ENCODE assay signal across 17 cellular contexts in the genomic region with DNA sequence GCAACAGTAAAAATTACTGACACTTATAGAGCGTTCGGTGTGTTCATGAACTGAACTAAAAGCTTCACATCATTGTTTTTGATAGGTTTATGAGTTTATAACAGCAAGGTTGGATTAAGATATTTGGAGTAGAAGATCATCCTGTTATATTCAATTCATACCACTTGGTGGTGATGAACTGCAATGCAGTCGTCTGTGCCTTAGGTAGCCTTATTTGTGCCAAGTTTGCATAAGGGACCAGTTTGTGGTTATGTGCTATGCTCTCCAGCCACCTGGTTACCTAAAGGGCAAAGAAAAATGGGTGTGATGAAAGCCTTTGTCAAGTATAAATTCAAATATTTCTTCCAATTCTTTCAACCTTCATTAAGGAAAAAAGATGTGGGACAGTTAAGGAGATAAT.
DNase-seq lines count a peak whose midpoint lies in the region; ATAC-seq, FAIRE-seq and TF ChIP-seq lines count a peak whose summit lies in the region.
"Had no signal": no experiment of that assay in that cellular context is flagged by ENCODE, and none has a peak within 500 bp of the region (broad histone marks: within the 10 kb centered on the region; RNA-seq: fewer than 3 reads in every experiment).

No MANE protein-coding gene starts in this region.

- BruUV-seq in MCF 10A (replicated peaks; lab: Mats Ljungman, UMichigan), result no TSS peak

- in situ Hi-C loops in SK-MEL-5 (cut with HindIII; ENCODE audit: low pct_unique_long_range_greater_than_20kb, low sequenced_read_pairs), result no loop called here

- CTCF ChIA-PET in MCF 10A (lab: Yijun Ruan, JAX), result no interaction called here

- H3K27ac Mint-ChIP-seq in MCF 10A (ENCODE audit: low read depth, unreplicated experiment), result no peak overlapping the region
- H3K27ac Mint-ChIP-seq: activated T-helper 17 cell treated with anti-CD3 and anti-CD28 coated beads, Interleukin-2, amount 50 U/mL, for 72 hours had no signal

- DNase-seq in MCF 10A (ENCODE audit: unreplicated experiment), result peak; percentile 9
- no peak for DNase-seq in breast epithelium (ENCODE audit: low spot score in 2 of 2)
- peak; percentile 37 for DNase-seq in NCI-H1105 (lab: John Stamatoyannopoulos, UW)
- peak; percentile 25 for DNase-seq in SK-MEL-5 (ENCODE audit: low read depth, low spot score)
- DNase-seq in urothelium cell line (ENCODE audit: low spot score), result peak; percentile 11
- DNase-seq: foreskin melanocyte; Karpas-422; stimulated activated CD4-positive, alpha-beta T cell treated with anti-CD3 and anti-CD28 coated beads, Interleukin-4, amount 100 ng/mL, for 24 hours; stimulated activated naive CD8-positive, alpha-beta T cell treated with anti-CD3 and anti-CD28 coated beads, Interleukin-15, Interleukin-2, amounts not matched to agents 100 U/mL and 50 U/mL, for 24 hours; T-helper 1 cell had no signal

- H3K27me3 Mint-ChIP-seq in MCF 10A (ENCODE audit: insufficient read depth, unreplicated experiment), result peaks cover 24% of the 10 kb centered on the region
- H3K27me3 Mint-ChIP-seq: activated T-helper 17 cell treated with anti-CD3 and anti-CD28 coated beads, Interleukin-2, amount 50 U/mL, for 72 hours had no signal

- H3K36me3 Mint-ChIP-seq in MCF 10A (ENCODE audit: insufficient read depth, unreplicated experiment), result no peaks in the 10 kb centered on the region

- intact Hi-C loops in MCF 10A (cut with micrococcal nuclease), result no loop called here
- intact Hi-C loops in breast epithelium (cut with DNase I; ENCODE audit: low total_unique reads), result no loop called here

- TF ChIP-seq POLR2A in breast epithelium (IDR thresholded peaks at IDR 0.05), result no peak

- no peak overlapping the region for H3K27ac ChIP-seq in breast epithelium
- H3K27ac ChIP-seq: BLaER1 had no signal

- no peaks in the 10 kb centered on the region for H3K9me3 ChIP-seq in breast epithelium
- H3K9me3 ChIP-seq: BLaER1 had no signal

- no peaks in the 10 kb centered on the region for H3K27me3 ChIP-seq in breast epithelium
- H3K27me3 ChIP-seq: BLaER1 had no signal

- H3K9me3 Mint-ChIP-seq in MCF 10A (ENCODE audit: unreplicated experiment), result no peaks in the 10 kb centered on the region

- POLR2A ChIA-PET in MCF 10A (lab: Yijun Ruan, JAX), result interaction anchor here (0.6 kb wide), 1 partner anchor 16 kb away, joined by 3 read pairs; no protein-coding TSS in a partner anchor

- H3K4me3 ChIP-seq in breast epithelium, result no peak overlapping the region
- H3K4me3 ChIP-seq: BLaER1 had no signal

- no peak overlapping the region for H3K4me3 Mint-ChIP-seq in MCF 10A (ENCODE audit: unreplicated experiment)
- H3K4me3 Mint-ChIP-seq: activated T-helper 17 cell treated with anti-CD3 and anti-CD28 coated beads, Interleukin-2, amount 50 U/mL, for 72 hours had no signal

- ATAC-seq in HG02642 (IDR thresholded peaks at IDR 0.05; ENCODE audit: poor library complexity, unreplicated experiment) (no peak), HG02884 (IDR thresholded peaks at IDR 0.05; ENCODE audit: unreplicated experiment) (no peak), GM18861 (IDR thresholded peaks at IDR 0.05; ENCODE audit: unreplicated experiment) (no peak)
- ATAC-seq: activated T-helper 17 cell treated with anti-CD3 and anti-CD28 coated beads, Interleukin-2, amount 50 U/mL, for 72 hours; stimulated activated naive CD8-positive, alpha-beta T cell treated with anti-CD3 and anti-CD28 coated beads, Interleukin-15, Interleukin-2, amounts not matched to agents 100 U/mL and 50 U/mL, for 24 hours had no signal

- H3K36me3 ChIP-seq in breast epithelium, result no peaks in the 10 kb centered on the region
- H3K36me3 ChIP-seq: BLaER1 had no signal

- TF ChIP-seq CTCF in MCF 10A (IDR thresholded peaks at IDR 0.05; ENCODE audit: unreplicated experiment), result no peak
- TF ChIP-seq CTCF in breast epithelium (IDR thresholded peaks at IDR 0.05), result no peak

- H3K4me1 Mint-ChIP-seq in MCF 10A (ENCODE audit: insufficient read depth, unreplicated experiment), result no peaks in the 10 kb centered on the region
- H3K4me1 Mint-ChIP-seq: activated T-helper 17 cell treated with anti-CD3 and anti-CD28 coated beads, Interleukin-2, amount 50 U/mL, for 72 hours had no signal

- no peaks in the 10 kb centered on the region for H3K4me1 ChIP-seq in breast epithelium
- H3K4me1 ChIP-seq: BLaER1 had no signal

- FAIRE-seq in urothelium cell line (lab: Jason Lieb, UNC), result no peak
- FAIRE-seq: astrocyte, islet of Langerhans had no signal

Comparison
In these comparisons a context has a peak if more than half of its experiments do, and no peak if none do; other contexts are left out.
1. DNase-seq: peak in MCF 10A (single experiment), NCI-H1105 (single experiment), SK-MEL-5 (single experiment) and urothelium cell line (single experiment); none in breast epithelium (0 of 2).